10 cellular contexts compared by ENCODE assay signal in genomic region chr10:8052970-8053445, GRCh38. TPM values are rescaled to one million over a fixed set of nuclear protein-coding genes. Genes with fewer than 3 reads are reported as not detected.
A peak's percentile ranks its signal among the peaks of the same experiment; 100 is the strongest.
DNase-seq lines count a peak whose midpoint lies in the region; ATAC-seq and TF ChIP-seq lines count a peak whose summit lies in the region.
"Had no signal": no experiment of that assay in that cellular context is flagged by ENCODE, and none has a peak within 500 bp of the region (broad histone marks: within the 10 kb centered on the region; RNA-seq: fewer than 3 reads in every experiment).

No MANE protein-coding gene starts in this region.

- peaks cover 51% of the 10 kb centered on the region for H3K27me3 ChIP-seq in CD4-positive, alpha-beta T cell (ENCODE audit: control insufficient read depth, insufficient read depth, low read length)
- peaks cover 100% of the 10 kb centered on the region for H3K27me3 ChIP-seq in neural progenitor cell
- peaks cover 100% of the 10 kb centered on the region for H3K27me3 ChIP-seq in transverse colon

- H3K4me1 ChIP-seq in neural progenitor cell (peaks cover 62% of the 10 kb centered on the region), transverse colon (peaks cover 27 to 73% (median 60%) of the 10 kb centered on the region in 4 donors)

- H3K27ac Mint-ChIP-seq in CD4-positive, alpha-beta T cell = peak overlapping the region; percentile 97
- no peak overlapping the region for H3K27ac Mint-ChIP-seq in dendritic cell treated with granulocyte-macrophage colony-stimulating factor and Interleukin-4, amounts not matched to agents 40 ng/mL and 50 ng/mL, for 4 days
- H3K27ac Mint-ChIP-seq in neural progenitor cell = no peak overlapping the region

- 11 to 20% methylated on average over 3 to 16 of the region's 17 CpGs for WGBS in transverse colon (ENCODE audit: low coverage in 1 of 2), 2 donors

- intact Hi-C loops in CD4-positive, alpha-beta T cell (cut with DNase I, micrococcal nuclease) = loop anchor here (2.0 to 10.0 kb wide), 11 partner anchors 14 to 1154 kb away; partner anchors contain the start of gene SFMBT2 (in 1 of the 2)
- intact Hi-C loops in dendritic cell treated with granulocyte-macrophage colony-stimulating factor and Interleukin-4, amounts not matched to agents 40 ng/mL and 50 ng/mL, for 4 days (cut with micrococcal nuclease) = no loop called here
- intact Hi-C loops in transverse colon (cut with DNase I; ENCODE audit: low total_unique reads) = no loop called here

- in situ Hi-C loops in transverse colon (cut with MboI; ENCODE audit: low pct_ligation_motif_present in 1 of 4, low pct_unique_long_range_greater_than_20kb in 1 of 4, low sequenced_read_pairs in 3 of 4) = no loop called here

- H3K36me3 Mint-ChIP-seq in CD4-positive, alpha-beta T cell (ENCODE audit: low read depth) = peaks cover 35% of the 10 kb centered on the region
- no peaks in the 10 kb centered on the region for H3K36me3 Mint-ChIP-seq in dendritic cell treated with granulocyte-macrophage colony-stimulating factor and Interleukin-4, amounts not matched to agents 40 ng/mL and 50 ng/mL, for 4 days (ENCODE audit: low read depth)
- no peaks in the 10 kb centered on the region for H3K36me3 Mint-ChIP-seq in neural progenitor cell

- no peak overlapping the region for H3K9ac ChIP-seq in neural progenitor cell

- H3F3A ChIP-seq in neural progenitor cell (ENCODE audit: low read depth) = peaks cover 66% of the 10 kb centered on the region

- peaks cover 45% of the 10 kb centered on the region for H3K27me3 Mint-ChIP-seq in CD4-positive, alpha-beta T cell
- H3K27me3 Mint-ChIP-seq in dendritic cell treated with granulocyte-macrophage colony-stimulating factor and Interleukin-4, amounts not matched to agents 40 ng/mL and 50 ng/mL, for 4 days = peaks cover 92% of the 10 kb centered on the region
- peaks cover 64% of the 10 kb centered on the region for H3K27me3 Mint-ChIP-seq in neural progenitor cell (ENCODE audit: insufficient read depth, low read depth)

- TF ChIP-seq EP300 in transverse colon (IDR thresholded peaks at IDR 0.05; ENCODE audit: low read depth) = no peak

- peak overlapping the region; percentile 95 for H3K4me3 Mint-ChIP-seq in CD4-positive, alpha-beta T cell
- H3K4me3 Mint-ChIP-seq in dendritic cell treated with granulocyte-macrophage colony-stimulating factor and Interleukin-4, amounts not matched to agents 40 ng/mL and 50 ng/mL, for 4 days = peak overlapping the region; percentile 66
- peak overlapping the region; percentile 75 for H3K4me3 Mint-ChIP-seq in neural progenitor cell

- H3K36me3 ChIP-seq in neural progenitor cell (no peaks in the 10 kb centered on the region), transverse colon (no peaks in the 10 kb centered on the region)

- H3K4me2 ChIP-seq in neural progenitor cell = peak overlapping the region; percentile 42

- H3K4me1 Mint-ChIP-seq in CD4-positive, alpha-beta T cell (ENCODE audit: low read depth) = peaks cover 51% of the 10 kb centered on the region
- peaks cover 63% of the 10 kb centered on the region for H3K4me1 Mint-ChIP-seq in dendritic cell treated with granulocyte-macrophage colony-stimulating factor and Interleukin-4, amounts not matched to agents 40 ng/mL and 50 ng/mL, for 4 days (ENCODE audit: low read depth)
- peaks cover 29% of the 10 kb centered on the region for H3K4me1 Mint-ChIP-seq in neural progenitor cell

- TF ChIP-seq POLR2A in transverse colon (IDR thresholded peaks at IDR 0.05) = no peak

- no peak for ATAC-seq in CD4-positive, alpha-beta T cell (ENCODE audit: poor library complexity)
- no peak for ATAC-seq in GM18907 (IDR thresholded peaks at IDR 0.05; ENCODE audit: unreplicated experiment)

- no peak overlapping the region for H2AFZ ChIP-seq in neural progenitor cell (replicated peaks)

- CTCF ChIA-PET in CD4-positive, alpha-beta T cell (lab: Charles Lee) = interaction anchor here (1.0 to 2.2 kb wide), 2 partner anchors 11 to 20 kb away, joined by 3 to 11 read pairs; no protein-coding TSS in a partner anchor

- H4K20me1 ChIP-seq in neural progenitor cell (ENCODE audit: low read depth) = peaks cover 92% of the 10 kb centered on the region

- H3K79me2 ChIP-seq in neural progenitor cell (ENCODE audit: low read depth) = no peaks in the 10 kb centered on the region

- no peaks in the 10 kb centered on the region for H3K9me3 ChIP-seq in CD4-positive, alpha-beta T cell (ENCODE audit: control insufficient read depth, low read length)
- H3K9me3 ChIP-seq in neural progenitor cell (ENCODE audit: low read depth) (no peaks in the 10 kb centered on the region), transverse colon (no peaks in the 10 kb centered on the region)

- no peaks in the 10 kb centered on the region for H3K9me3 Mint-ChIP-seq in CD4-positive, alpha-beta T cell
- H3K9me3 Mint-ChIP-seq in dendritic cell treated with granulocyte-macrophage colony-stimulating factor and Interleukin-4, amounts not matched to agents 40 ng/mL and 50 ng/mL, for 4 days = no peaks in the 10 kb centered on the region
- no peaks in the 10 kb centered on the region for H3K9me3 Mint-ChIP-seq in neural progenitor cell

- TF ChIP-seq CTCF in CD4-positive, alpha-beta T cell (IDR thresholded peaks at IDR 0.05) = no peak
- no peak for TF ChIP-seq CTCF in neural progenitor cell (IDR thresholded peaks at IDR 0.05)
- TF ChIP-seq CTCF in transverse colon (IDR thresholded peaks at IDR 0.05) = peak in 2 of 5 experiments; percentile 62 to 63

- POLR2A ChIA-PET in CD4-positive, alpha-beta T cell (lab: Charles Lee) = interaction anchor here (0.7 to 5.0 kb wide), 13 partner anchors 7 to 860 kb away, joined by 3 to 37 read pairs (median 4); partner anchors contain the start of genes ATP5F1C and KIN

- no peak overlapping the region for H3K27ac ChIP-seq in CD4-positive, alpha-beta T cell (ENCODE audit: low read depth, low read length)
- no peak overlapping the region for H3K27ac ChIP-seq in neural progenitor cell
- H3K27ac ChIP-seq in transverse colon = no peak overlapping the region

- no peak for DNase-seq in CD4-positive, alpha-beta T cell
- no peak for DNase-seq in Jurkat, Clone E6-1 (ENCODE audit: low read depth, low spot score)
- DNase-seq in neural progenitor cell (ENCODE audit: low spot score) (no peak), NCI-H2029 treated with DMSO at 0.1 percent for 48 hours (lab: John Stamatoyannopoulos, UW) (no peak), transverse colon (no peak), T1000 (lab: John Stamatoyannopoulos, UW) (no peak)

- peak overlapping the region; percentile 27 for H3K4me3 ChIP-seq in Jurkat, Clone E6-1 (ENCODE audit: low read length)
- H3K4me3 ChIP-seq in neural progenitor cell (no peak overlapping the region), transverse colon (peak overlapping the region in 1 of 4 donors; percentile 63)

RNA-seq across cellular contexts. Expression of gene GATA3, which starts 1.5 kb away (rescaled TPM):
- total RNA-seq in CD4-positive, alpha-beta T cell = 100 to 1,000 TPM; 128 to 141 TPM
- 30.5 TPM for polyA plus RNA-seq in Jurkat, Clone E6-1 (2012; ENCODE audit: insufficient read depth, insufficient read length)
- total RNA-seq in neural progenitor cell (ENCODE audit: low replicate concordance) = 0.09 TPM in 1 of 2 replicates, not detected in the other
- under 1 TPM in 1 of 4 donors, not detected in 3; 0.48 TPM for total RNA-seq in transverse colon
- total RNA-seq: chondrocyte, G401 had no signal

Comparison
In these comparisons a context has a peak if more than half of its experiments do, and no peak if none do; other contexts are left out.
1. RNA of gene GATA3, which starts 1.5 kb away (total RNA-seq): 128 to 141 TPM in CD4-positive, alpha-beta T cell; 0.48 TPM in transverse colon and 0.09 TPM in neural progenitor cell; every median in the first group is over 10 times any median in the second.
2. intact Hi-C loops: an anchor here in CD4-positive, alpha-beta T cell (2.0 to 10.0 kb wide); none called in dendritic cell treated with granulocyte-macrophage colony-stimulating factor and Interleukin-4, amounts not matched to agents 40 ng/mL and 50 ng/mL, for 4 days and transverse colon.
3. Peak in every context shown above with its lines, with median percentiles within 50 percentile points of each other: H3K4me3 Mint-ChIP-seq.